Comparison of ENCODE assay signal across 15 cellular contexts in the genomic region with DNA sequence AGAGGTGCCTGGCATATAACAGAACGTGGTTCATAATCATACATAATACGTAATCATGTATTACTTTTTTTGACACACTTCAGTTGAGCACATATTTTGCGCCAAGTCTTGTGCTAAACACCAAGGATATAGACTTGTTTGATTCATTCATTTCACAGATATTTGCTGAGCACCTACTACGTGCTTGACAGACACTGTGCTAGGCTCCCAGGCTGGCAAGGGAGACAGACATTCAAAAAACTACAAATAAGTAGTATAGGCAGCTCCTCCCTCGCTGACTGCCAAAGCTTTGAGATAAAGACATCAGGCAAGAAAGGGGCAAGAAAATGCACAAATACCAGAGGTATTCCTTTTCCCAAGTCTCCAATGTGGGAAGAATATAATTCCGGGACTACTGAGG.
DNase-seq lines count a peak whose midpoint lies in the region; ATAC-seq and TF ChIP-seq lines count a peak whose summit lies in the region.
"Had no signal": no experiment of that assay in that cellular context is flagged by ENCODE, and none has a peak within 500 bp of the region (broad histone marks: within the 10 kb centered on the region; RNA-seq: fewer than 3 reads in every experiment).

No MANE protein-coding gene starts in this region.

- H3K36me3 ChIP-seq in left ventricle myocardium inferior, result no peaks in the 10 kb centered on the region
- H3K36me3 ChIP-seq in vagina, result no peaks in the 10 kb centered on the region

- H3K9me3 Mint-ChIP-seq in neural crest cell, result no peaks in the 10 kb centered on the region
- no peaks in the 10 kb centered on the region for H3K9me3 Mint-ChIP-seq in activated T-cell treated with anti-CD3 and anti-CD28 coated beads, Interleukin-2, amount 50 U/mL, for 72 hours
- H3K9me3 Mint-ChIP-seq: CD8-positive, alpha-beta T cell had no signal

- DNase-seq in left ventricle myocardium inferior (no peak), left ventricle myocardium superior (no peak), epithelial cell of prostate (ENCODE audit: low read depth, low spot score) (no peak), neural crest cell (ENCODE audit: low read depth, low spot score) (no peak), vagina (ENCODE audit: extremely low spot score in 2 of 2) (no peak), NCI-H187 treated with DMSO at 0.1 percent for 48 hours (lab: John Stamatoyannopoulos, UW) (no peak)
- no peak for DNase-seq in activated T-cell treated with anti-CD3 and anti-CD28 coated beads, Interleukin-2, amount 50 U/mL, for 72 hours
- DNase-seq: activated gamma-delta T cell; CD8-positive, alpha-beta T cell; GM23248; hippocampal formation; naive B cell; NCI-H1694; NCI-H446 treated with DMSO at 0.1 percent for 48 hours had no signal

- H3K27me3 ChIP-seq in left ventricle myocardium inferior (ENCODE audit: low read depth) (no peaks in the 10 kb centered on the region), vagina (no peaks in the 10 kb centered on the region)

- intact Hi-C loops in left ventricle myocardium inferior (cut with micrococcal nuclease), result no loop called here
- intact Hi-C loops in left ventricle myocardium superior (cut with micrococcal nuclease), result no loop called here
- intact Hi-C loops in vagina (cut with DNase I), result no loop called here

- H3K36me3 Mint-ChIP-seq in neural crest cell (ENCODE audit: low read depth), result no peaks in the 10 kb centered on the region
- no peaks in the 10 kb centered on the region for H3K36me3 Mint-ChIP-seq in activated T-cell treated with anti-CD3 and anti-CD28 coated beads, Interleukin-2, amount 50 U/mL, for 72 hours (ENCODE audit: insufficient read depth in 2 of 2)
- H3K36me3 Mint-ChIP-seq: CD8-positive, alpha-beta T cell had no signal

- H3K4me3 ChIP-seq in left ventricle myocardium inferior, result no peak overlapping the region
- no peak overlapping the region for H3K4me3 ChIP-seq in vagina
- H3K4me3 ChIP-seq: GM23248 had no signal

- H3K4me3 Mint-ChIP-seq in neural crest cell, result no peak overlapping the region
- H3K4me3 Mint-ChIP-seq in activated T-cell treated with anti-CD3 and anti-CD28 coated beads, Interleukin-2, amount 50 U/mL, for 72 hours, result no peak overlapping the region
- H3K4me3 Mint-ChIP-seq: CD8-positive, alpha-beta T cell; naive B cell had no signal

- no peak for TF ChIP-seq POLR2A in vagina (IDR thresholded peaks at IDR 0.05)

- no peak for TF ChIP-seq CTCF in left ventricle myocardium inferior (IDR thresholded peaks at IDR 0.05; ENCODE audit: borderline replicate concordance)
- TF ChIP-seq CTCF in neural crest cell (conservative IDR thresholded peaks at IDR 0.05), result no peak
- no peak for TF ChIP-seq CTCF in vagina (IDR thresholded peaks at IDR 0.05)

- H3K27ac Mint-ChIP-seq in neural crest cell (ENCODE audit: unreplicated experiment), result peak overlapping the region; percentile 2
- no peak overlapping the region for H3K27ac Mint-ChIP-seq in activated T-cell treated with anti-CD3 and anti-CD28 coated beads, Interleukin-2, amount 50 U/mL, for 72 hours
- H3K27ac Mint-ChIP-seq: CD8-positive, alpha-beta T cell had no signal

- peaks cover 21% of the 10 kb centered on the region for H3K4me1 Mint-ChIP-seq in neural crest cell
- H3K4me1 Mint-ChIP-seq in activated T-cell treated with anti-CD3 and anti-CD28 coated beads, Interleukin-2, amount 50 U/mL, for 72 hours (ENCODE audit: low read depth), result no peaks in the 10 kb centered on the region

- peak overlapping the region; percentile 93 for H3K27ac ChIP-seq in left ventricle myocardium inferior (replicated peaks)
- H3K27ac ChIP-seq in epithelial cell of prostate, result peak overlapping the region; percentile 87
- H3K27ac ChIP-seq in vagina, result peak overlapping the region; percentile 87
- H3K27ac ChIP-seq: GM23248 had no signal

- H3K9me3 ChIP-seq in left ventricle myocardium inferior (replicated peaks) (no peaks in the 10 kb centered on the region), vagina (no peaks in the 10 kb centered on the region)

- ATAC-seq in left ventricle myocardium superior, result no peak
- ATAC-seq in activated T-cell treated with anti-CD3 and anti-CD28 coated beads, Interleukin-2, amount 50 U/mL, for 72 hours (replicated peaks in 1 of 2), result no peak
- ATAC-seq in GM18502 (IDR thresholded peaks at IDR 0.05; ENCODE audit: poor library complexity, unreplicated experiment), result no peak
- ATAC-seq: CD8-positive, alpha-beta T cell had no signal

- no peaks in the 10 kb centered on the region for H3K27me3 Mint-ChIP-seq in neural crest cell (ENCODE audit: low read depth)
- H3K27me3 Mint-ChIP-seq in activated T-cell treated with anti-CD3 and anti-CD28 coated beads, Interleukin-2, amount 50 U/mL, for 72 hours (ENCODE audit: low read depth), result no peaks in the 10 kb centered on the region

- H3K4me1 ChIP-seq in left ventricle myocardium inferior (peaks cover 45% of the 10 kb centered on the region), vagina (peaks cover 20% of the 10 kb centered on the region)
